29 cellular contexts compared by ENCODE assay signal in genomic region chr7:7932553-7932952, GRCh38.
"Had no signal": no experiment of that assay in that cellular context is flagged by ENCODE, and none has a peak within 500 bp of the region (broad histone marks: within the 10 kb centered on the region; RNA-seq: fewer than 3 reads in every experiment).

No MANE protein-coding gene starts in this region.

- ATAC-seq: activated CD8-positive, alpha-beta T cell treated with anti-CD3 and anti-CD28 coated beads for 36 hours; activated T-cell treated with anti-CD3 and anti-CD28 coated beads, Interleukin-2, amount 50 U/mL, for 4 hours; activated T-helper 17 cell treated with anti-CD3 and anti-CD28 coated beads, Interleukin-2, amount 50 U/mL, for 72 hours; body of pancreas; left cardiac atrium; naive thymus-derived CD4-positive, alpha-beta T cell; stimulated activated memory B cell treated with anti-CD40 and anti-IgM and Interleukin-4, amounts not matched to agents 10 μg/mL and 1 μg/mL and 100 μg/mL, for 72 hours; stimulated activated naive CD8-positive, alpha-beta T cell treated with anti-CD3 and anti-CD28 coated beads, Interleukin-15, amount 100 ng/mL, for 72 hours had no signal

- H3K4me3 ChIP-seq: body of pancreas, cardiac muscle cell, colonic mucosa, esophagus squamous epithelium, right atrium auricular region, smooth muscle cell, upper lobe of left lung had no signal

- H3K9me3 ChIP-seq: body of pancreas, colonic mucosa, esophagus squamous epithelium, right atrium auricular region, upper lobe of left lung had no signal

- FAIRE-seq: endometrium, frontal cortex, keratinocyte had no signal

- H3K27me3 ChIP-seq: body of pancreas, cardiac muscle cell, colonic mucosa, esophagus squamous epithelium, right atrium auricular region, upper lobe of left lung had no signal

- H3K36me3 ChIP-seq: cardiac muscle cell, colonic mucosa, esophagus squamous epithelium, right atrium auricular region, upper lobe of left lung had no signal

- H3K27ac ChIP-seq: body of pancreas, cardiac muscle cell, colonic mucosa, epithelial cell of prostate, esophagus squamous epithelium, right atrium auricular region, upper lobe of left lung had no signal

- H3K4me2 ChIP-seq: smooth muscle cell had no signal

- DNase-seq: activated B cell treated with CpG ODN at 0.5 μM for 24 hours; activated CD4-positive, alpha-beta T cell treated with anti-CD3 and anti-CD28 coated beads, Interleukin-2, amount 50 U/mL, for 1 hour; activated CD8-positive, alpha-beta T cell treated with anti-CD3 and anti-CD28 coated beads for 36 hours; activated T-cell treated with anti-CD3 and anti-CD28 coated beads, Interleukin-2, amount 50 U/mL, for 4 hours; aorta; body of pancreas; cerebellar nuclear complex; colonic mucosa; effector CD8-positive, alpha-beta T cell; esophagus squamous epithelium; left cardiac atrium; midbrain; naive thymus-derived CD4-positive, alpha-beta T cell; occipital lobe; stimulated activated CD4-positive, alpha-beta T cell treated with anti-CD3 and anti-CD28 coated beads, Interleukin-1b, Interleukin-23, amount 100 ng/mL, for 48 hours; stimulated activated CD4-positive, alpha-beta T cell treated with anti-CD3 and anti-CD28 coated beads, Interleukin-4, amount 100 ng/mL, for 4 hours; stimulated activated CD8-positive, alpha-beta memory T cell treated with anti-CD3 and anti-CD28 coated beads, Interleukin-4, amount 100 ng/mL, for 48 hours; stimulated activated naive CD8-positive, alpha-beta T cell treated with anti-CD3 and anti-CD28 coated beads, Interleukin-15, amount 100 ng/mL, for 72 hours; substantia nigra; upper lobe of left lung had no signal

- H3K4me1 ChIP-seq: body of pancreas, colonic mucosa, esophagus squamous epithelium, right atrium auricular region, upper lobe of left lung had no signal
